In the genomic region with DNA sequence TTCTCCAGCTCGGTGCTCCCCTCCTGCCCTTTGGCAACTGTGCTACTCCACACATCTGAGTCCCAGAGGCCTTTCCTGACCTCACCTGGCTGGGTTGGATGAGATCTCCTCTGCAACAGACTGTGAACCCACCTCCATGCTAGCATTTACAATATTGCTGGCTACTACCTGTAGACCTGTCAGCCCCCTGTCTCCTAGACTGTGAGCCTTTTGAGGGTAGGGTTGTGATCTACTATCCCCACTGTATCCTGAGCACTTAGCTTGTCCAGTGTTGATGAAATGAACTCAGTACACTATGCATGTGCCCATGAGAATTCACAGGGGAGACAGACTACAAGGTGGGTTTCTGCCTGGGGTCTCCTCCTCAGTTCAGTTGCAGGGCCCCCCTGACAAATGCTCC, we compare ENCODE assay signal across 18 cellular contexts.
"Had no signal": no experiment of that assay in that cellular context is flagged by ENCODE, and none has a peak within 500 bp of the region (broad histone marks: within the 10 kb centered on the region; RNA-seq: fewer than 3 reads in every experiment).

No MANE protein-coding gene starts in this region.

- H3K4me3 Mint-ChIP-seq: IgD-negative memory B cell had no signal

- H3K27ac ChIP-seq: HL-60, KMS-11, RWPE1, SJCRH30 had no signal

- H3K4me3 ChIP-seq: K562, SJCRH30 had no signal

- H3K27ac Mint-ChIP-seq: IgD-negative memory B cell had no signal

- ATAC-seq: K562, Panc1, PC-3 had no signal

- H3K9me3 ChIP-seq: SJCRH30 had no signal

- H3K27me3 ChIP-seq: SJCRH30 had no signal

- H3K9ac ChIP-seq: KMS-11 had no signal

- DNase-seq: Kasumi-1, MM.1S, NCI-H1092 treated with DMSO at 0.1 percent for 48 hours, NCI-H2029, NCI-H2081 treated with DMSO at 0.1 percent for 48 hours, NCI-H2171, NCI-H226, NCI-H446, NCI-H524 treated with DMSO at 0.1 percent for 48 hours, PC-3, SHP77, SJCRH30 had no signal

- H3K36me3 Mint-ChIP-seq: IgD-negative memory B cell had no signal

- H3K36me3 ChIP-seq: SJCRH30 had no signal

- H3K4me1 Mint-ChIP-seq: IgD-negative memory B cell had no signal

- H3K4me2 ChIP-seq: KMS-11 had no signal
